2 cellular contexts compared by ENCODE assay signal in genomic region chr17:45366691-45367090, GRCh38.
TF ChIP-seq lines count a peak whose summit lies in the region.

No MANE protein-coding gene starts in this region.

TF ChIP-seq in SK-N-SH, 30 proteins besides CTCF, POLR2A, EP300 and RAD21 (continued from another document):
- TF ChIP-seq PBX3 (IDR thresholded peaks at IDR 0.05), result no peak
- no peak for TF ChIP-seq IRF3 (IDR thresholded peaks at IDR 0.05; ENCODE audit: low read depth, low read length)
- TF ChIP-seq, protein P1, sequence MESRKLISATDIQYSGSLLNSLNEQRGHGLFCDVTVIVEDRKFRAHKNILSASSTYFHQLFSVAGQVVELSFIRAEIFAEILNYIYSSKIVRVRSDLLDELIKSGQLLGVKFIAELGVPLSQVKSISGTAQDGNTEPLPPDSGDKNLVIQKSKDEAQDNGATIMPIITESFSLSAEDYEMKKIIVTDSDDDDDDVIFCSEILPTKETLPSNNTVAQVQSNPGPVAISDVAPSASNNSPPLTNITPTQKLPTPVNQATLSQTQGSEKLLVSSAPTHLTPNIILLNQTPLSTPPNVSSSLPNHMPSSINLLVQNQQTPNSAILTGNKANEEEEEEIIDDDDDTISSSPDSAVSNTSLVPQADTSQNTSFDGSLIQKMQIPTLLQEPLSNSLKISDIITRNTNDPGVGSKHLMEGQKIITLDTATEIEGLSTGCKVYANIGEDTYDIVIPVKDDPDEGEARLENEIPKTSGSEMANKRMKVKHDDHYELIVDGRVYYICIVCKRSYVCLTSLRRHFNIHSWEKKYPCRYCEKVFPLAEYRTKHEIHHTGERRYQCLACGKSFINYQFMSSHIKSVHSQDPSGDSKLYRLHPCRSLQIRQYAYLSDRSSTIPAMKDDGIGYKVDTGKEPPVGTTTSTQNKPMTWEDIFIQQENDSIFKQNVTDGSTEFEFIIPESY (IDR thresholded peaks at IDR 0.05; ENCODE audit: borderline replicate concordance, low read depth), result no peak
- no peak for TF ChIP-seq SMC3 (IDR thresholded peaks at IDR 0.05; ENCODE audit: low read depth, low read length)
- no peak for TF ChIP-seq FOSL2 (IDR thresholded peaks at IDR 0.05; ENCODE audit: borderline replicate concordance, low read depth)
- TF ChIP-seq ELF1 (IDR thresholded peaks at IDR 0.05), result no peak
- no peak for TF ChIP-seq TAF1 (IDR thresholded peaks at IDR 0.05; ENCODE audit: borderline replicate concordance, low read depth, low read length)
- TF ChIP-seq SIN3A (IDR thresholded peaks at IDR 0.05; ENCODE audit: borderline replicate concordance, low read depth, low read length), result no peak
- no peak for TF ChIP-seq GATA2 (CRISPR knock-in tag; IDR thresholded peaks at IDR 0.05)
- TF ChIP-seq USF1 (IDR thresholded peaks at IDR 0.05; ENCODE audit: borderline replicate concordance, low read depth), result no peak
- no peak for TF ChIP-seq POLR2AphosphoS5 (IDR thresholded peaks at IDR 0.05; ENCODE audit: low read depth, low read length)
- no peak for TF ChIP-seq MEF2A (IDR thresholded peaks at IDR 0.05; ENCODE audit: borderline replicate concordance, low read depth)
- no peak for TF ChIP-seq USF2 (IDR thresholded peaks at IDR 0.05; ENCODE audit: borderline replicate concordance, low read depth, low read length)
- TF ChIP-seq TEAD4 (IDR thresholded peaks at IDR 0.05; ENCODE audit: borderline replicate concordance, insufficient read depth), result no peak
- TF ChIP-seq RXRA (IDR thresholded peaks at IDR 0.05; ENCODE audit: borderline replicate concordance, low read depth), result no peak

TF ChIP-seq in SK-N-SH treated with all-trans-retinoic acid at 6 μM for 48 hours, 23 proteins besides CTCF, POLR2A, EP300 and RAD21 (continued from another document):
- TF ChIP-seq CREB5 (CRISPR knock-in tag; IDR thresholded peaks at IDR 0.05; ENCODE audit: low read depth), result no peak
